9 cellular contexts compared by ENCODE assay signal in genomic region chr2:46943881-46944798, GRCh38. TPM values are rescaled to one million over a fixed set of nuclear protein-coding genes. Genes with fewer than 3 reads are reported as not detected.
A peak's percentile ranks its signal among the peaks of the same experiment; 100 is the strongest.
DNase-seq lines count a peak whose midpoint lies in the region; ATAC-seq and TF ChIP-seq lines count a peak whose summit lies in the region.
"Had no signal": no experiment of that assay in that cellular context is flagged by ENCODE, and none has a peak within 500 bp of the region (broad histone marks: within the 10 kb centered on the region; RNA-seq: fewer than 3 reads in every experiment).

No MANE protein-coding gene starts in this region.

- H3K79me2 ChIP-seq in ACC112 (ENCODE audit: control insufficient read depth, insufficient read depth, low read length, unreplicated experiment) = peaks cover 78% of the 10 kb centered on the region
- H3K79me2 ChIP-seq in PC-9 (ENCODE audit: low read depth) = peaks cover 78% of the 10 kb centered on the region

- H3K4me1 ChIP-seq in ACC112 (ENCODE audit: control insufficient read depth, insufficient read depth, low read length, unreplicated experiment) (peaks cover 25% of the 10 kb centered on the region), PC-9 (replicated peaks; ENCODE audit: insufficient read depth) (peaks cover 36% of the 10 kb centered on the region)

- POLR2A ChIA-PET in PC-9 (lab: Charles Lee; ENCODE audit: unreplicated experiment) = interaction anchor here (0.6 kb wide), 2 partner anchors 11 to 535 kb away, joined by 3 to 5 read pairs; no protein-coding TSS in a partner anchor

- peaks cover 33% of the 10 kb centered on the region for H3F3A ChIP-seq in PC-9 (ENCODE audit: insufficient read depth, low read depth)

- intact Hi-C loops in PC-9 (cut with micrococcal nuclease; ENCODE audit: unreplicated experiment) = no loop called here

- peak; percentile 43 for ATAC-seq in GM21529 (IDR thresholded peaks at IDR 0.05; ENCODE audit: unreplicated experiment)

- H3K4me3 ChIP-seq in ACC112 (ENCODE audit: low read depth, low read length) (peak overlapping the region; percentile 99), PC-9 (no peak overlapping the region)

- H3K9me2 ChIP-seq in PC-9 (ENCODE audit: insufficient read depth) = no peaks in the 10 kb centered on the region

- no peaks in the 10 kb centered on the region for H3K9me3 ChIP-seq in PC-9 (ENCODE audit: insufficient read depth, low read depth)

- H3K4me2 ChIP-seq in PC-9 = peak overlapping the region; percentile 99

- H3K27ac ChIP-seq in ACC112 (ENCODE audit: low read depth, low read length) (no peak overlapping the region), PC-9 (no peak overlapping the region)
- H3K27ac ChIP-seq: C4-2B had no signal

- TF ChIP-seq CTCF in PC-9 (conservative IDR thresholded peaks at IDR 0.05) = no peak

- H2AFZ ChIP-seq in ACC112 (ENCODE audit: low read length, unreplicated experiment) (no peak overlapping the region), PC-9 (no peak overlapping the region)

- DNase-seq in PC-9 = peak in 1 of 2 experiments; percentile 35
- DNase-seq in activated naive CD8-positive, alpha-beta T cell treated with anti-CD3 and anti-CD28 coated beads, Interleukin-2, amount 50 U/mL, for 16 hours (ENCODE audit: low read depth, low spot score) = peak; percentile 29
- DNase-seq in stimulated activated CD8-positive, alpha-beta memory T cell treated with anti-CD3 and anti-CD28 coated beads, Interleukin-2, amount 100 ng/mL, for 48 hours (ENCODE audit: low read depth in 2 of 2) = peak; percentile 30 to 61
- no peak for DNase-seq in DMS153 (lab: John Stamatoyannopoulos, UW)
- no peak for DNase-seq in HUDEP-2 (lab: John Stamatoyannopoulos, UW; ENCODE audit: unreplicated experiment in 76 of 76)
- DNase-seq in midbrain (lab: John Stamatoyannopoulos, UW) = no peak

- CTCF ChIA-PET in PC-9 (lab: Charles Lee) = interaction anchor here (0.7 kb wide), 1 partner anchor 55 kb away, joined by 6 read pairs; no protein-coding TSS in a partner anchor

- BruUV-seq in PC-9 (replicated peaks; lab: Mats Ljungman, UMichigan) = no TSS peak

- H3K36me3 ChIP-seq in ACC112 (ENCODE audit: insufficient read depth, low read length) = no peaks in the 10 kb centered on the region; the same call in 1 of the 2 replicates
- no peaks in the 10 kb centered on the region; the same call in 1 of the 2 replicates for H3K36me3 ChIP-seq in PC-9 (ENCODE audit: low read depth)

- peaks cover 6% of the 10 kb centered on the region; the same call in 1 of the 2 replicates for H4K20me1 ChIP-seq in PC-9 (ENCODE audit: insufficient read depth)

- H3K27me3 ChIP-seq in ACC112 (ENCODE audit: insufficient read depth, low read length) (no peaks in the 10 kb centered on the region), PC-9 (ENCODE audit: insufficient read depth, low read depth) (no peaks in the 10 kb centered on the region)

RNA-seq across cellular contexts. Expression of gene TTC7A, which starts 3.1 kb away (rescaled TPM):
- 66.8 and 80.9 TPM in 2 replicates for total RNA-seq in PC-9 (2021)

RNA-seq across cellular contexts. Expression of gene MCFD2, which starts 28.5 kb away (rescaled TPM):
- total RNA-seq in PC-9 (2021) = 127 and 163 TPM in 2 replicates

Comparison
In these comparisons a context has a peak if more than half of its experiments do, and no peak if none do; other contexts are left out.
1. DNase-seq: peak in activated naive CD8-positive, alpha-beta T cell treated with anti-CD3 and anti-CD28 coated beads, Interleukin-2, amount 50 U/mL, for 16 hours (single experiment) and stimulated activated CD8-positive, alpha-beta memory T cell treated with anti-CD3 and anti-CD28 coated beads, Interleukin-2, amount 100 ng/mL, for 48 hours (2 of 2); none in DMS153 (single experiment), HUDEP-2 (0 of 76) and midbrain (single experiment).